10 cellular contexts compared by ENCODE assay signal in genomic region chr6:19210849-19211590, GRCh38.
DNase-seq lines count a peak whose midpoint lies in the region; ATAC-seq and TF ChIP-seq lines count a peak whose summit lies in the region.
"Had no signal": no experiment of that assay in that cellular context is flagged by ENCODE, and none has a peak within 500 bp of the region (broad histone marks: within the 10 kb centered on the region; RNA-seq: fewer than 3 reads in every experiment).

No MANE protein-coding gene starts in this region.

- no peak overlapping the region for H3K4me3 Mint-ChIP-seq in activated T-helper 1 cell treated with anti-CD3 and anti-CD28 coated beads, Interleukin-12 subunit alpha, Interleukin-12 subunit beta, Interleukin-2, Interleukin-4 antibody, amounts not matched to agents 30 ng/mL and 10 ng/mL and 1 ng/mL, durations not matched to agents 14 hours and 24 hours and 36 hours
- H3K4me3 Mint-ChIP-seq: activated CD8-positive, alpha-beta memory T cell treated with anti-CD3 and anti-CD28 coated beads, Interleukin-2, amount 10 ng/mL, durations not matched to agents 7 days and 5 days; naive B cell had no signal

- H3K36me3 Mint-ChIP-seq in activated T-helper 1 cell treated with anti-CD3 and anti-CD28 coated beads, Interleukin-12 subunit alpha, Interleukin-12 subunit beta, Interleukin-2, Interleukin-4 antibody, amounts not matched to agents 30 ng/mL and 10 ng/mL and 1 ng/mL, durations not matched to agents 14 hours and 24 hours and 36 hours (ENCODE audit: low read depth) = no peaks in the 10 kb centered on the region
- H3K36me3 Mint-ChIP-seq: activated CD8-positive, alpha-beta memory T cell treated with anti-CD3 and anti-CD28 coated beads, Interleukin-2, amount 10 ng/mL, durations not matched to agents 7 days and 5 days; naive B cell had no signal

- no peaks in the 10 kb centered on the region for H3K27me3 Mint-ChIP-seq in activated T-helper 1 cell treated with anti-CD3 and anti-CD28 coated beads, Interleukin-12 subunit alpha, Interleukin-12 subunit beta, Interleukin-2, Interleukin-4 antibody, amounts not matched to agents 30 ng/mL and 10 ng/mL and 1 ng/mL, durations not matched to agents 14 hours and 24 hours and 36 hours (ENCODE audit: insufficient read depth)
- H3K27me3 Mint-ChIP-seq: activated CD8-positive, alpha-beta memory T cell treated with anti-CD3 and anti-CD28 coated beads, Interleukin-2, amount 10 ng/mL, durations not matched to agents 7 days and 5 days; naive B cell had no signal

- no peak overlapping the region for H3K4me2 ChIP-seq in OCI-LY3 (ENCODE audit: low read length)

- H4K20me1 ChIP-seq in OCI-LY3 (ENCODE audit: insufficient read depth, low read length) = no peaks in the 10 kb centered on the region

- H3K27me3 ChIP-seq in OCI-LY3 (ENCODE audit: low read depth, low read length) (no peaks in the 10 kb centered on the region), heart left ventricle (no peaks in the 10 kb centered on the region), upper lobe of left lung (no peaks in the 10 kb centered on the region)

- ATAC-seq in heart left ventricle = peak in 1 of 4 donors; percentile 42
- peak; percentile 23 to 30 for ATAC-seq in upper lobe of left lung (ENCODE audit: low FRiP score in 2 of 2)
- ATAC-seq in HG03378 (IDR thresholded peaks at IDR 0.05; ENCODE audit: unreplicated experiment) = no peak
- ATAC-seq: activated CD8-positive, alpha-beta memory T cell treated with anti-CD3 and anti-CD28 coated beads, Interleukin-2, amount 10 ng/mL, durations not matched to agents 7 days and 5 days had no signal

- H3K4me3 ChIP-seq in OCI-LY3 (ENCODE audit: low read length) = no peak overlapping the region
- H3K4me3 ChIP-seq in heart left ventricle = no peak overlapping the region
- no peak overlapping the region for H3K4me3 ChIP-seq in upper lobe of left lung

- no peaks in the 10 kb centered on the region for H3K9me3 Mint-ChIP-seq in activated T-helper 1 cell treated with anti-CD3 and anti-CD28 coated beads, Interleukin-12 subunit alpha, Interleukin-12 subunit beta, Interleukin-2, Interleukin-4 antibody, amounts not matched to agents 30 ng/mL and 10 ng/mL and 1 ng/mL, durations not matched to agents 14 hours and 24 hours and 36 hours

- TF ChIP-seq CTCF in OCI-LY3 (IDR thresholded peaks at IDR 0.05; ENCODE audit: low read depth, low read length) (peak; percentile 59), heart left ventricle (IDR thresholded peaks at IDR 0.05) (peak; percentile 17 to 56 (median 36)), upper lobe of left lung (IDR thresholded peaks at IDR 0.05) (no peak)

- no peak overlapping the region for H2AFZ ChIP-seq in OCI-LY3 (ENCODE audit: low read depth, low read length)

- H3K27ac ChIP-seq in OCI-LY3 (ENCODE audit: low read length) (no peak overlapping the region), heart left ventricle (no peak overlapping the region), upper lobe of left lung (no peak overlapping the region)

- no peak overlapping the region for H3K9ac ChIP-seq in OCI-LY3 (ENCODE audit: low read length)

- H3K9me3 ChIP-seq in OCI-LY3 (ENCODE audit: insufficient read depth, low read length) (no peaks in the 10 kb centered on the region), heart left ventricle (peaks cover 0 to 12% (median 0%) of the 10 kb centered on the region in 12 donors), upper lobe of left lung (no peaks in the 10 kb centered on the region)

- WGBS in heart left ventricle, 4 donors = 84 to 87% (median 85%) methylated on average over 13 to 14 of the region's 14 CpGs
- 86 to 88% methylated on average over 9 to 13 of the region's 14 CpGs for WGBS in upper lobe of left lung, 2 donors

- H3K79me2 ChIP-seq in OCI-LY3 (ENCODE audit: low read length) = no peaks in the 10 kb centered on the region

- intact Hi-C loops in heart left ventricle (cut with DNase I) = loop anchor here in 7 of 10 donors (2.0 to 10.0 kb wide), 4 partner anchors 184 to 189 kb away; no protein-coding TSS in a partner anchor
- intact Hi-C loops in activated T-helper 1 cell treated with anti-CD3 and anti-CD28 coated beads, Interleukin-12 subunit alpha, Interleukin-12 subunit beta, Interleukin-2, Interleukin-4 antibody, amounts not matched to agents 30 ng/mL and 10 ng/mL and 1 ng/mL, durations not matched to agents 14 hours and 24 hours and 36 hours (cut with micrococcal nuclease) = loop anchor here (5.0 kb wide), 1 partner anchor 614 kb away; no protein-coding TSS in a partner anchor

- TF ChIP-seq EP300 in upper lobe of left lung (IDR thresholded peaks at IDR 0.05) = no peak

- no peak overlapping the region for H3K27ac Mint-ChIP-seq in activated T-helper 1 cell treated with anti-CD3 and anti-CD28 coated beads, Interleukin-12 subunit alpha, Interleukin-12 subunit beta, Interleukin-2, Interleukin-4 antibody, amounts not matched to agents 30 ng/mL and 10 ng/mL and 1 ng/mL, durations not matched to agents 14 hours and 24 hours and 36 hours
- H3K27ac Mint-ChIP-seq: activated CD8-positive, alpha-beta memory T cell treated with anti-CD3 and anti-CD28 coated beads, Interleukin-2, amount 10 ng/mL, durations not matched to agents 7 days and 5 days; naive B cell had no signal

- H3K4me1 ChIP-seq in OCI-LY3 (ENCODE audit: low read length) (no peaks in the 10 kb centered on the region; the same call in 1 of the 2 replicates), heart left ventricle (no peaks in the 10 kb centered on the region), upper lobe of left lung (no peaks in the 10 kb centered on the region)

- no peak for TF ChIP-seq POLR2A in heart left ventricle (IDR thresholded peaks at IDR 0.05)
- no peak for TF ChIP-seq POLR2A in upper lobe of left lung (IDR thresholded peaks at IDR 0.05)

- peak; percentile 26 for DNase-seq in stimulated activated CD4-positive, alpha-beta T cell treated with anti-CD3 and anti-CD28 coated beads, Interleukin-15, amount 100 ng/mL, for 24 hours
- DNase-seq in stimulated activated CD4-positive, alpha-beta T cell treated with anti-CD3 and anti-CD28 coated beads, Interleukin-12 subunit alpha, Interleukin-12 subunit beta, amount 100 ng/mL, for 4 hours = no peak
- peak in 4 of 5 donors; percentile 22 to 51 (median 39) for DNase-seq in heart left ventricle
- DNase-seq in upper lobe of left lung = peak in 1 of 2 donors; percentile 7
- no peak for DNase-seq in DMS79 (lab: John Stamatoyannopoulos, UW)
- DNase-seq in activated T-helper 1 cell treated with anti-CD3 and anti-CD28 coated beads, Interleukin-12 subunit alpha, Interleukin-12 subunit beta, Interleukin-2, Interleukin-4 antibody, amounts not matched to agents 30 ng/mL and 10 ng/mL and 1 ng/mL, durations not matched to agents 14 hours and 24 hours and 36 hours (ENCODE audit: low spot score) = no peak
- DNase-seq: activated CD8-positive, alpha-beta memory T cell treated with anti-CD3 and anti-CD28 coated beads, Interleukin-2, amount 10 ng/mL, durations not matched to agents 7 days and 5 days; naive B cell had no signal

- H3K36me3 ChIP-seq in OCI-LY3 (replicated peaks; ENCODE audit: low read depth, low read length) = no peaks in the 10 kb centered on the region
- H3K36me3 ChIP-seq in heart left ventricle = no peaks in the 10 kb centered on the region
- H3K36me3 ChIP-seq in upper lobe of left lung = no peaks in the 10 kb centered on the region

- H3K4me1 Mint-ChIP-seq in activated T-helper 1 cell treated with anti-CD3 and anti-CD28 coated beads, Interleukin-12 subunit alpha, Interleukin-12 subunit beta, Interleukin-2, Interleukin-4 antibody, amounts not matched to agents 30 ng/mL and 10 ng/mL and 1 ng/mL, durations not matched to agents 14 hours and 24 hours and 36 hours (ENCODE audit: low read depth) = no peaks in the 10 kb centered on the region
- H3K4me1 Mint-ChIP-seq: activated CD8-positive, alpha-beta memory T cell treated with anti-CD3 and anti-CD28 coated beads, Interleukin-2, amount 10 ng/mL, durations not matched to agents 7 days and 5 days; naive B cell had no signal

Comparison
In these comparisons a context has a peak if more than half of its experiments do, and no peak if none do; other contexts are left out.
1. DNase-seq: peak in stimulated activated CD4-positive, alpha-beta T cell treated with anti-CD3 and anti-CD28 coated beads, Interleukin-15, amount 100 ng/mL, for 24 hours (single experiment) and heart left ventricle (4 of 5); none in stimulated activated CD4-positive, alpha-beta T cell treated with anti-CD3 and anti-CD28 coated beads, Interleukin-12 subunit alpha, Interleukin-12 subunit beta, amount 100 ng/mL, for 4 hours (single experiment), DMS79 (single experiment) and activated T-helper 1 cell treated with anti-CD3 and anti-CD28 coated beads, Interleukin-12 subunit alpha, Interleukin-12 subunit beta, Interleukin-2, Interleukin-4 antibody, amounts not matched to agents 30 ng/mL and 10 ng/mL and 1 ng/mL, durations not matched to agents 14 hours and 24 hours and 36 hours (single experiment).
2. CTCF ChIP-seq: peak in OCI-LY3 (single experiment) and heart left ventricle (12 of 12); none in upper lobe of left lung (0 of 6).